Comparison of ENCODE assay signal across 9 cellular contexts in the genomic region with DNA sequence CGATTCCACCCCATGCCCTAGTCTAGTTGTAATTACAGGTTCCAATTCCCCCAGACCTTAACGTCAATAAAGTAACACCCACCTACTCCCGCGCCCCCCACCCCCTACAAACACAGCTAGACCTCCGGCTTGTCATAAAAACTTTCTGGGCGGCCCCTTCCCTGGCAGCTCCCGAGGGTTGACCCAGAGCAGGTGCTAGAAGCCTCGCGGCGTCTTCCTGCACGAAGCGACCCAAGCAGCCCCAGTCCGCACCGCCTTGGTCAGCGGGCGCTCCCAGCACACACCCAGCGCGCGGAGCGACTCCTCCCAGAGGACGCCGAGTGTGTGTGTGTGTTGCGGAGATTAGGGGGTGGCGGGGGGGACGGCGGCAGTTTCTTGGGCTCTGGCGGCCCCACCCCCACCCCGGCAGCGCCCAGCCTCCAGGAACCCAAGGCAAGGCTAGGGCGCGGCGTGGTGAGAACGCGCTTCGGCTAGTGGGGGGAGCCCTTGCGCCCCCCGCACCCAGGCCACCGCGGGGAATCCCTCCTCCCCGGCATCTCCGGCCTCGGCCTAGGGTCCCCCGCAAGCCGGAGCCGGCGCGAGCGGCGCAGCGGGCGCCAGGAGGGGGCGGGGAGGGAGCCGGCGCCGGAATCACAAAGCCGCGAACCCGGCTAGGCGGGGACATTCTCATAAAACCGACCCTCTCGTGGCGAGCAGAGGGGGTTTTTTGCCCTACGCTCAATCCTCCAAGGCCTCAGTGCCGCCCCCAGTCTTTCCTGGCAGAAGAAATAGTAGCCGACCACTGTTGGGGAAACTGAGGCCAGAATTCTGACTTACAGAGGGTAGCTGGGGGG. TPM values are rescaled to one million over a fixed set of nuclear protein-coding genes. Genes with fewer than 3 reads are reported as not detected.
DNase-seq lines count a peak whose midpoint lies in the region; ATAC-seq, FAIRE-seq and TF ChIP-seq lines count a peak whose summit lies in the region.
"Had no signal": no experiment of that assay in that cellular context is flagged by ENCODE, and none has a peak within 500 bp of the region (broad histone marks: within the 10 kb centered on the region; RNA-seq: fewer than 3 reads in every experiment).

No MANE protein-coding gene starts in this region.

- H2BK15ac ChIP-seq in H1 (ENCODE audit: low read length), result peak overlapping the region; percentile 16; the same call in 1 of the 2 replicates

- TF ChIP-seq RAD21 in A549 (conservative IDR thresholded peaks at IDR 0.05 in 1 of 2, IDR thresholded peaks at IDR 0.05 in 1 of 2), result no peak
- TF ChIP-seq RAD21 in H1 (IDR thresholded peaks at IDR 0.05 in 1 of 2, conservative IDR thresholded peaks at IDR 0.05 in 1 of 2; ENCODE audit: low read depth in 2 of 2, low read length in 2 of 2), result no peak; a peak in 1 of 4 replicates

- peaks cover 3 to 9% of the 10 kb centered on the region in 2 experiments for H4K20me1 ChIP-seq in H1 (replicated peaks in 1 of 2; ENCODE audit: control insufficient read depth in 1 of 2, insufficient read depth in 2 of 2, low read length in 2 of 2)

- H3K4me1 ChIP-seq in A549 (peaks cover 16% of the 10 kb centered on the region), HUES64 (ENCODE audit: insufficient read depth, low read length) (peaks cover 52% of the 10 kb centered on the region), H1 (replicated peaks in 1 of 4; ENCODE audit: control insufficient read depth in 3 of 4, insufficient read depth in 4 of 4, low read length in 3 of 4) (peaks cover 29 to 56% (median 45%) of the 10 kb centered on the region in 4 experiments), muscle layer of duodenum (ENCODE audit: control insufficient read depth in 1 of 2, insufficient read depth in 2 of 2, low read length in 2 of 2) (peaks cover 7 to 29% of the 10 kb centered on the region in 2 donors)

- peaks cover 29% of the 10 kb centered on the region for H3K4me1 Mint-ChIP-seq in activated T-cell treated with anti-CD3 and anti-CD28 coated beads, Interleukin-2, amount 50 U/mL, for 4 hours (ENCODE audit: low read depth)

- TF ChIP-seq POLR2A in A549 (IDR thresholded peaks at IDR 0.05; ENCODE audit: low read length) (no peak), H1 (IDR thresholded peaks at IDR 0.05; ENCODE audit: control extremely low read depth in 1 of 2, low read depth in 2 of 2, low read length in 2 of 2) (peak in 1 of 2 experiments; percentile 52; a peak in 1 of 3 replicates)

- peaks cover 69% of the 10 kb centered on the region for H3K27me3 Mint-ChIP-seq in activated T-cell treated with anti-CD3 and anti-CD28 coated beads, Interleukin-2, amount 50 U/mL, for 4 hours (ENCODE audit: low read depth)

- CTCF ChIA-PET in A549 (lab: Yijun Ruan, JAX), result interaction anchor here (0.6 to 12.7 kb wide), 5 partner anchors 85 to 179 kb away, joined by 3 to 424 read pairs (median 5); partner anchors contain the start of gene RNF14
- CTCF ChIA-PET in H1 (lab: Charles Lee; ENCODE audit: partially characterized antibody), result interaction anchor here (0.6 to 10.7 kb wide), 16 partner anchors 9 to 212 kb away, joined by 3 to 273 read pairs (median 11); partner anchors contain the start of genes DELE1 and PCDH12

- no peak for TF ChIP-seq CTCF in A549 (IDR thresholded peaks at IDR 0.05)
- no peak for TF ChIP-seq CTCF in H1 (IDR thresholded peaks at IDR 0.05; ENCODE audit: control extremely low read depth in 1 of 3, insufficient read depth in 1 of 3, low read depth in 1 of 3, low read length in 3 of 3)

- peak overlapping the region; percentile 100 for H3K18ac ChIP-seq in H1 (ENCODE audit: extremely low read depth, low read length)

- H3K9ac ChIP-seq in HUES64 (ENCODE audit: low read depth, low read length) (peak overlapping the region; percentile 75), H1 (replicated peaks in 1 of 4; ENCODE audit: extremely low read depth in 1 of 4, low read depth in 3 of 4, low read length in 3 of 4) (peak overlapping the region; percentile 51 to 91 (median 88))

- H3K9me3 ChIP-seq in A549, result no peaks in the 10 kb centered on the region
- no peaks in the 10 kb centered on the region for H3K9me3 ChIP-seq in HUES64 (ENCODE audit: insufficient read depth, low read depth, low read length)
- no peaks in the 10 kb centered on the region for H3K9me3 ChIP-seq in H1 (ENCODE audit: insufficient read depth in 2 of 2, low read depth in 1 of 2, low read length in 1 of 2)
- no peaks in the 10 kb centered on the region for H3K9me3 ChIP-seq in muscle layer of duodenum (ENCODE audit: control insufficient read depth in 1 of 2, low read length in 2 of 2)

- no peaks in the 10 kb centered on the region for H3K9me3 Mint-ChIP-seq in activated T-cell treated with anti-CD3 and anti-CD28 coated beads, Interleukin-2, amount 50 U/mL, for 4 hours

- POLR2A ChIA-PET in A549 (lab: Yijun Ruan, JAX) (no interaction called here), H1 (lab: Charles Lee; ENCODE audit: partially characterized antibody) (interaction anchor here (0.6 to 13.5 kb wide), 25 partner anchors 12 to 193 kb away, joined by 3 to 210 read pairs (median 4); partner anchors contain the start of gene DELE1)

- peak overlapping the region; percentile 96 for H4K91ac ChIP-seq in H1 (replicated peaks; ENCODE audit: insufficient read length, low read length)

- peak overlapping the region; percentile 99 for H4K8ac ChIP-seq in H1 (ENCODE audit: extremely low read depth, insufficient read depth, low read length)

- peak overlapping the region; percentile 91 for H3K56ac ChIP-seq in H1 (replicated peaks; ENCODE audit: insufficient read length, low read depth, low read length)

- peak overlapping the region; percentile 100; the same call in 1 of the 2 replicates for H2BK12ac ChIP-seq in H1 (ENCODE audit: low read depth, low read length)

- H3K4me3 ChIP-seq in A549 (peak overlapping the region; percentile 64), HUES64 (ENCODE audit: low read length) (peak overlapping the region; percentile 67), H1 (ENCODE audit: extremely low read depth in 1 of 4, insufficient read depth in 2 of 4, low read depth in 3 of 4, low read length in 4 of 4) (peak overlapping the region; percentile 74 to 94 (median 82)), muscle layer of duodenum (ENCODE audit: low read depth in 1 of 2, low read length in 2 of 2) (peak overlapping the region; percentile 71 to 73)

- TF ChIP-seq EP300 in A549 (IDR thresholded peaks at IDR 0.05) (no peak), H1 (IDR thresholded peaks at IDR 0.05; ENCODE audit: borderline replicate concordance in 1 of 2, low read depth in 2 of 2, low read length in 2 of 2) (no peak)

- H2AK5ac ChIP-seq in H1 (ENCODE audit: low read depth, low read length), result peak overlapping the region; percentile 71

- peak overlapping the region; percentile 99 for H3K4ac ChIP-seq in H1 (replicated peaks; ENCODE audit: insufficient read length, low read depth, low read length)

- peaks cover 13 to 63% of the 10 kb centered on the region in 2 experiments for H3K79me2 ChIP-seq in H1 (ENCODE audit: control insufficient read depth in 1 of 2, insufficient read depth in 2 of 2, low read length in 2 of 2)

- peak overlapping the region; percentile 77 for H4K5ac ChIP-seq in H1 (ENCODE audit: insufficient read length, low read depth, low read length)

- ATAC-seq in A549 (peak in 1 of 2 experiments; percentile 16; a peak in 1 of 6 replicates), GM18907 (IDR thresholded peaks at IDR 0.05; ENCODE audit: unreplicated experiment) (no peak)
- ATAC-seq in activated T-cell treated with anti-CD3 and anti-CD28 coated beads, Interleukin-2, amount 50 U/mL, for 4 hours, result no peak

- no peak overlapping the region for H2AFZ ChIP-seq in H1 (ENCODE audit: low read length)

- H3K36me3 Mint-ChIP-seq in activated T-cell treated with anti-CD3 and anti-CD28 coated beads, Interleukin-2, amount 50 U/mL, for 4 hours (ENCODE audit: insufficient read depth), result no peaks in the 10 kb centered on the region

- H3K27ac ChIP-seq in A549 (peak overlapping the region; percentile 2 to 69; a peak in 4 of 6 replicates), HUES64 (ENCODE audit: low read depth, low read length) (peak overlapping the region; percentile 92), H1 (ENCODE audit: low read depth, low read length) (peak overlapping the region; percentile 90), muscle layer of duodenum (ENCODE audit: low read length) (peak overlapping the region; percentile 83)

- peak overlapping the region; percentile 91; the same call in 1 of the 2 replicates for H2BK20ac ChIP-seq in H1 (ENCODE audit: low read length)

- no peak overlapping the region for H3K4me3 Mint-ChIP-seq in activated T-cell treated with anti-CD3 and anti-CD28 coated beads, Interleukin-2, amount 50 U/mL, for 4 hours

- peak overlapping the region; percentile 97 for H2BK5ac ChIP-seq in H1 (ENCODE audit: low read depth, low read length)

- H2BK120ac ChIP-seq in H1 (replicated peaks; ENCODE audit: low read depth, low read length), result peak overlapping the region; percentile 41

- no peak overlapping the region for H3K14ac ChIP-seq in H1 (ENCODE audit: insufficient read length)

- FAIRE-seq in A549 (lab: Jason Lieb, UNC) (no peak), H1 (lab: Jason Lieb, UNC) (no peak)

- H3K79me1 ChIP-seq in H1 (ENCODE audit: low read depth, low read length), result peaks cover 13% of the 10 kb centered on the region

- WGBS in A549 (ENCODE audit: missing lambda C conversion rate), result 8% methylated on average over 18 of the region's 65 CpGs
- WGBS in HUES64, result under 1% methylated on average over 65 of the region's 65 CpGs
- 3% methylated on average over 35 of the region's 65 CpGs; no CpG with 5 or more reads in 1 of the 2 experiments for WGBS in H1 (ENCODE audit: extremely low coverage in 1 of 2, insufficient coverage in 1 of 2, insufficient read length in 1 of 2, insufficient replicate concordance in 2 of 2, low coverage in 1 of 2, low lambda C conversion rate in 2 of 2, missing lambda C conversion rate in 1 of 2), 2 experiments

- H3K36me3 ChIP-seq in HUES64 (ENCODE audit: insufficient read depth, low read length), result no peaks in the 10 kb centered on the region
- H3K36me3 ChIP-seq in H1 (ENCODE audit: control insufficient read depth in 2 of 4, insufficient read depth in 4 of 4, low read length in 3 of 4), result peaks cover 0 to 6% (median 0%) of the 10 kb centered on the region in 4 experiments; a peak in 1 of 8 replicates
- H3K36me3 ChIP-seq in muscle layer of duodenum (ENCODE audit: control insufficient read depth in 1 of 2, insufficient read depth in 2 of 2, low read length in 2 of 2), result no peaks in the 10 kb centered on the region

- no peak for DNase-seq in A549 (ENCODE audit: low read depth in 1 of 2, low spot score in 1 of 2)
- peak in 1 of 2 experiments; percentile 81 for DNase-seq in H1 (ENCODE audit: low read depth in 1 of 2, low spot score in 2 of 2)
- DNase-seq in midbrain (lab: John Stamatoyannopoulos, UW), result no peak
- DNase-seq in globus pallidus (ENCODE audit: low spot score), result no peak
- no peak for DNase-seq in activated T-cell treated with anti-CD3 and anti-CD28 coated beads, Interleukin-2, amount 50 U/mL, for 4 hours
- DNase-seq: NCI-H187 had no signal

- H3K27me3 ChIP-seq in HUES64 (ENCODE audit: insufficient read depth, low read length), result peaks cover 20% of the 10 kb centered on the region; the same call in 1 of the 2 replicates
- H3K27me3 ChIP-seq in H1 (replicated peaks in 1 of 4; ENCODE audit: control insufficient read depth in 3 of 4, extremely low read depth in 1 of 4, insufficient read depth in 3 of 4, low read length in 3 of 4), result peaks cover 0 to 4% (median 0%) of the 10 kb centered on the region in 4 experiments; a peak in 1 of 7 replicates
- peaks cover 29% of the 10 kb centered on the region for H3K27me3 ChIP-seq in muscle layer of duodenum (ENCODE audit: low read depth, low read length)

- H3K23me2 ChIP-seq in H1 (ENCODE audit: low read depth, low read length), result peaks cover 28% of the 10 kb centered on the region

- no peak overlapping the region for H3K23ac ChIP-seq in H1 (ENCODE audit: insufficient read length)

- H3K4me2 ChIP-seq in A549, result peak overlapping the region; percentile 88
- peak overlapping the region; percentile 97 to 99 for H3K4me2 ChIP-seq in H1 (ENCODE audit: insufficient read depth in 1 of 2, low read depth in 2 of 2, low read length in 2 of 2)

RNA-seq across cellular contexts. Expression of gene PCDH1, which starts 2.2 kb away (rescaled TPM):
- polyA plus RNA-seq in A549 (2011; rRNA removed), result 2.9 and 3.9 TPM in 2 replicates
- polyA plus RNA-seq in A549 (2012; cell fraction: cytosol; rRNA removed), result 0.52 TPM in 2 replicates
- 1.1 and 1.5 TPM in 2 replicates for polyA plus RNA-seq in A549 (2012; cell fraction: nucleus; rRNA removed)
- 0.41 to 0.57 TPM (median 0.41 TPM) in 3 replicates for polyA plus RNA-seq in A549 (2017; fragmentation: RNase III; extraction: RNeasy Plus Mini Kit Qiagen cat#74134 plus additional on column Dnase treatment)
- 10.5 and 13.7 TPM in 2 replicates for polyA minus RNA-seq in A549 (2011; rRNA and poly(A)+ RNA removed)
- 72.2 TPM for polyA plus RNA-seq in HUES64 (2013, experiment 1 of 2)
- polyA plus RNA-seq in HUES64 (2013, experiment 2 of 2), result 59.3 TPM
- total RNA-seq in H1 (2021; fragmentation: NEBNext Ultra II Directional; extraction: Animal tissue kit (Norgen Biotek cat#: 25700)), result 101 and 106 TPM in 2 replicates
- polyA plus RNA-seq in H1 (2011; rRNA removed), result 102 and 120 TPM in 2 replicates
- polyA plus RNA-seq in H1 (2011; cell fraction: cytosol; rRNA removed), result 88.6 TPM
- polyA plus RNA-seq in H1 (2011; cell fraction: nucleus; rRNA removed), result 154 TPM
- polyA plus RNA-seq in H1 (2012, experiment 1 of 2), result 74.4 to 110 TPM (median 100 TPM) in 4 replicates
- polyA plus RNA-seq in H1 (2012, experiment 2 of 2), result 97.8 TPM
- polyA plus RNA-seq in H1 (2013, experiment 1 of 2), result 130 TPM
- polyA plus RNA-seq in H1 (2013, experiment 2 of 2), result 120 TPM
- polyA minus RNA-seq in H1 (2011; rRNA and poly(A)+ RNA removed), result 292 and 318 TPM in 2 replicates
- polyA minus RNA-seq in H1 (2011; cell fraction: cytosol; rRNA and poly(A)+ RNA removed), result 143 TPM
- 96.9 TPM for polyA minus RNA-seq in H1 (2011; cell fraction: nucleus; rRNA and poly(A)+ RNA removed)
- under 1 TPM; 0.05 to 0.24 (median 0.14) TPM for total RNA-seq in activated T-cell treated with anti-CD3 and anti-CD28 coated beads, Interleukin-2, amount 50 U/mL, for 4 hours

RNA-seq across cellular contexts. Expression of gene DELE1, which starts 47.7 kb away (rescaled TPM):
- 60.1 and 72.2 TPM in 2 replicates for polyA plus RNA-seq in A549 (2011; rRNA removed)
- 70.3 and 84.5 TPM in 2 replicates for polyA plus RNA-seq in A549 (2012; cell fraction: cytosol; rRNA removed)
- polyA plus RNA-seq in A549 (2012; cell fraction: nucleus; rRNA removed), result 170 and 172 TPM in 2 replicates
- polyA plus RNA-seq in A549 (2017; fragmentation: RNase III; extraction: RNeasy Plus Mini Kit Qiagen cat#74134 plus additional on column Dnase treatment), result 40.4 to 43.5 TPM (median 41.2 TPM) in 3 replicates
- polyA minus RNA-seq in A549 (2011; rRNA and poly(A)+ RNA removed), result 74.3 and 83.8 TPM in 2 replicates
- polyA plus RNA-seq in HUES64 (2013, experiment 1 of 2), result 49.9 TPM
- 54.3 TPM for polyA plus RNA-seq in HUES64 (2013, experiment 2 of 2)
- 59.6 and 61.4 TPM in 2 replicates for total RNA-seq in H1 (2021; fragmentation: NEBNext Ultra II Directional; extraction: Animal tissue kit (Norgen Biotek cat#: 25700))
- 114 and 132 TPM in 2 replicates for polyA plus RNA-seq in H1 (2011; rRNA removed)
- 98.7 TPM for polyA plus RNA-seq in H1 (2011; cell fraction: cytosol; rRNA removed)
- 310 TPM for polyA plus RNA-seq in H1 (2011; cell fraction: nucleus; rRNA removed)
- polyA plus RNA-seq in H1 (2012, experiment 1 of 2), result 71.4 to 88.2 TPM (median 72.4 TPM) in 4 replicates
- 49.9 TPM for polyA plus RNA-seq in H1 (2012, experiment 2 of 2)
- polyA plus RNA-seq in H1 (2013, experiment 1 of 2), result 46.8 TPM
- 41.4 TPM for polyA plus RNA-seq in H1 (2013, experiment 2 of 2)
- polyA minus RNA-seq in H1 (2011; rRNA and poly(A)+ RNA removed), result 84.7 and 92.9 TPM in 2 replicates
- polyA minus RNA-seq in H1 (2011; cell fraction: cytosol; rRNA and poly(A)+ RNA removed), result 35.0 TPM
- polyA minus RNA-seq in H1 (2011; cell fraction: nucleus; rRNA and poly(A)+ RNA removed), result 93.7 TPM
- total RNA-seq in activated T-cell treated with anti-CD3 and anti-CD28 coated beads, Interleukin-2, amount 50 U/mL, for 4 hours, result 10 to 100 TPM; 40.3 to 59.8 (median 49.8) TPM

Comparison
In these comparisons a context has a peak if more than half of its experiments do, and no peak if none do; other contexts are left out.
1. H3K27ac ChIP-seq: peak in every context shown above with its lines; median percentile 92 in HUES64; 90 in H1; 83 in muscle layer of duodenum; 36 in A549.
2. RNA of gene PCDH1, which starts 2.2 kb away (total RNA-seq): 101 to 106 TPM in H1; 0.05 to 0.24 TPM in activated T-cell treated with anti-CD3 and anti-CD28 coated beads, Interleukin-2, amount 50 U/mL, for 4 hours; every median in the first group is over 10 times any median in the second.
3. Of the 18 proteins assayed by ChIP-seq in both H1 and A549: peak only in H1: PHF8; only in A549: HDAC2; in both: none; in neither: 15; mixed calls (peak in some experiments, not most) for 1.
4. Peak in every context shown above with its lines, with median percentiles within 50 percentile points of each other: H3K4me3 ChIP-seq.